In the genomic region with DNA sequence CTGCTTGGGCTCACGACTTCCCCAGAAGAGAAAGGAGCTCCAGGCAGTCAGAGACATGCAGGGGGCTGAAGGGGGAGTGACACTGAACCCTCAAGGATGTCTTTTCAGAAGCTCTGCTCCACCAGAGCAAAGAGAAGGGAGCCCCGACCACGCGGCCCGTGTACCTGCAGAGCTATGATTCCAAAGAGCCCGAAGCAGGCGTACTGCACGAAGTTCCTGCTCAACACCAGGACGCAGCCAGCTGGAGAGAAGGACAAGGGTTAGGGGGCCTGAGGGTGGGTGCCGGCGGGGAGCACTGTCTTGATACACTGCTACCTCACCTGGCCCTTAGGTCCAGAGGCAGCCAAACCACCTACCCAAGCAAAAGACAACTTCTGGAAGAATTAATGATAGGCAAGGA, we compare ENCODE assay signal across 22 cellular contexts.
"Had no signal": no experiment of that assay in that cellular context is flagged by ENCODE, and none has a peak within 500 bp of the region (broad histone marks: within the 10 kb centered on the region; RNA-seq: fewer than 3 reads in every experiment).

No MANE protein-coding gene starts in this region.

- H3K4me3 Mint-ChIP-seq: IgD-negative memory B cell had no signal

- H3K9ac ChIP-seq: KMS-11, SK-N-SH had no signal

- H3K9me3 Mint-ChIP-seq: IgD-negative memory B cell had no signal

- H3K9me3 ChIP-seq: SK-N-SH had no signal

- ATAC-seq: K562 had no signal

- DNase-seq: MV-4-11, NCI-H1048, NCI-H1105, NCI-H1417, NCI-H146, NCI-H1694 treated with DMSO at 0.1 percent for 48 hours, NCI-H2029, NCI-H2081 treated with DMSO at 0.1 percent for 48 hours, NCI-H2171, NCI-H226, NCI-H446, NCI-H510A, NCI-H524 treated with DMSO at 0.1 percent for 48 hours, NCI-H69, NCI-H774, RPMI8226, SHP77, SK-N-SH had no signal

- H3K4me3 ChIP-seq: K562 had no signal

- H3K27me3 Mint-ChIP-seq: IgD-negative memory B cell had no signal

- H3K27ac ChIP-seq: HL-60, KMS-11 had no signal
